26 cellular contexts compared by ENCODE assay signal in genomic region chr6:136148523-136148922, GRCh38.
"Had no signal": no experiment of that assay in that cellular context is flagged by ENCODE, and none has a peak within 500 bp of the region (broad histone marks: within the 10 kb centered on the region; RNA-seq: fewer than 3 reads in every experiment).

No MANE protein-coding gene starts in this region.

- H3K27ac Mint-ChIP-seq: activated CD8-positive, alpha-beta T cell treated with anti-CD3 and anti-CD28 coated beads for 36 hours; activated naive CD4-positive, alpha-beta T cell treated with anti-CD3 and anti-CD28 coated beads, Interleukin-2, amount 10 ng/mL, durations not matched to agents 7 days and 5 days; activated naive CD8-positive, alpha-beta T cell treated with anti-CD3 and anti-CD28 coated beads for 36 hours; activated T-cell treated with anti-CD3 and anti-CD28 coated beads, Interleukin-2, amount 50 U/mL, for 72 hours; activated T-helper 2 cell treated with anti-CD3 and anti-CD28 coated beads, Interferon-gamma antibody, Interleukin-2, Interleukin-4, amounts not matched to agents 10 μg/mL and 5 μg/mL and 100 μg/mL, durations not matched to agents 14 hours and 24 hours and 36 hours; T-cell had no signal

- H3K27me3 ChIP-seq: adrenal gland, MG63 had no signal

- H3K36me3 ChIP-seq: adrenal gland, MG63 had no signal

- ATAC-seq: activated CD8-positive, alpha-beta T cell treated with anti-CD3 and anti-CD28 coated beads for 36 hours; activated T-cell treated with anti-CD3 and anti-CD28 coated beads, Interleukin-2, amount 50 U/mL, for 72 hours; Panc1; T-cell had no signal

- H3K9me3 Mint-ChIP-seq: activated CD8-positive, alpha-beta T cell treated with anti-CD3 and anti-CD28 coated beads for 36 hours; activated naive CD4-positive, alpha-beta T cell treated with anti-CD3 and anti-CD28 coated beads, Interleukin-2, amount 10 ng/mL, durations not matched to agents 7 days and 5 days; activated naive CD8-positive, alpha-beta T cell treated with anti-CD3 and anti-CD28 coated beads for 36 hours; activated T-cell treated with anti-CD3 and anti-CD28 coated beads, Interleukin-2, amount 50 U/mL, for 72 hours; activated T-helper 2 cell treated with anti-CD3 and anti-CD28 coated beads, Interferon-gamma antibody, Interleukin-2, Interleukin-4, amounts not matched to agents 10 μg/mL and 5 μg/mL and 100 μg/mL, durations not matched to agents 14 hours and 24 hours and 36 hours; T-cell had no signal

- H3K9me3 ChIP-seq: adrenal gland, MG63 had no signal

- H3K27ac ChIP-seq: adrenal gland, VCaP had no signal

- H3K4me3 Mint-ChIP-seq: activated CD8-positive, alpha-beta T cell treated with anti-CD3 and anti-CD28 coated beads for 36 hours; activated naive CD4-positive, alpha-beta T cell treated with anti-CD3 and anti-CD28 coated beads, Interleukin-2, amount 10 ng/mL, durations not matched to agents 7 days and 5 days; activated naive CD8-positive, alpha-beta T cell treated with anti-CD3 and anti-CD28 coated beads for 36 hours; activated T-cell treated with anti-CD3 and anti-CD28 coated beads, Interleukin-2, amount 50 U/mL, for 72 hours; T-cell had no signal

- H3K4me1 Mint-ChIP-seq: activated naive CD4-positive, alpha-beta T cell treated with anti-CD3 and anti-CD28 coated beads, Interleukin-2, amount 10 ng/mL, durations not matched to agents 7 days and 5 days; activated naive CD8-positive, alpha-beta T cell treated with anti-CD3 and anti-CD28 coated beads for 36 hours; T-cell had no signal

- H3K4me3 ChIP-seq: adrenal gland, MG63 had no signal

- DNase-seq: activated CD4-positive, alpha-beta T cell treated with anti-CD3 and anti-CD28 coated beads for 4 hours; activated CD8-positive, alpha-beta memory T cell treated with anti-CD3 and anti-CD28 coated beads, Interleukin-2, amount 50 U/mL, for 4 hours; activated CD8-positive, alpha-beta T cell treated with anti-CD3 and anti-CD28 coated beads for 36 hours; activated gamma-delta T cell treated with Interleukin-2 at 50 U/mL for 16 hours; activated naive CD4-positive, alpha-beta T cell treated with anti-CD3 and anti-CD28 coated beads, Interleukin-2, amount 10 ng/mL, durations not matched to agents 7 days and 5 days; activated naive CD8-positive, alpha-beta T cell treated with anti-CD3 and anti-CD28 coated beads for 36 hours; activated T-cell treated with anti-CD3 and anti-CD28 coated beads, Interleukin-2, amount 50 U/mL, for 72 hours; adrenal gland; anterior cingulate cortex; MG63; MV-4-11; NCI-H1092 treated with DMSO at 0.1 percent for 48 hours; NCI-H1417 treated with DMSO at 0.1 percent for 48 hours; NCI-H1694; NCI-H2029 treated with DMSO at 0.1 percent for 48 hours; NCI-H510A treated with DMSO at 0.1 percent for 48 hours; NCI-H69; NK-92 treated with Interleukin-12 subunit alpha and Interleukin-12 subunit beta, amount 100 ng/mL, for 24 hours; OCI-M1; RPMI8226; SHP77; T-cell; T-helper 2 cell had no signal

- H3K36me3 Mint-ChIP-seq: activated naive CD4-positive, alpha-beta T cell treated with anti-CD3 and anti-CD28 coated beads, Interleukin-2, amount 10 ng/mL, durations not matched to agents 7 days and 5 days; activated naive CD8-positive, alpha-beta T cell treated with anti-CD3 and anti-CD28 coated beads for 36 hours; T-cell had no signal
